In the genomic region with DNA sequence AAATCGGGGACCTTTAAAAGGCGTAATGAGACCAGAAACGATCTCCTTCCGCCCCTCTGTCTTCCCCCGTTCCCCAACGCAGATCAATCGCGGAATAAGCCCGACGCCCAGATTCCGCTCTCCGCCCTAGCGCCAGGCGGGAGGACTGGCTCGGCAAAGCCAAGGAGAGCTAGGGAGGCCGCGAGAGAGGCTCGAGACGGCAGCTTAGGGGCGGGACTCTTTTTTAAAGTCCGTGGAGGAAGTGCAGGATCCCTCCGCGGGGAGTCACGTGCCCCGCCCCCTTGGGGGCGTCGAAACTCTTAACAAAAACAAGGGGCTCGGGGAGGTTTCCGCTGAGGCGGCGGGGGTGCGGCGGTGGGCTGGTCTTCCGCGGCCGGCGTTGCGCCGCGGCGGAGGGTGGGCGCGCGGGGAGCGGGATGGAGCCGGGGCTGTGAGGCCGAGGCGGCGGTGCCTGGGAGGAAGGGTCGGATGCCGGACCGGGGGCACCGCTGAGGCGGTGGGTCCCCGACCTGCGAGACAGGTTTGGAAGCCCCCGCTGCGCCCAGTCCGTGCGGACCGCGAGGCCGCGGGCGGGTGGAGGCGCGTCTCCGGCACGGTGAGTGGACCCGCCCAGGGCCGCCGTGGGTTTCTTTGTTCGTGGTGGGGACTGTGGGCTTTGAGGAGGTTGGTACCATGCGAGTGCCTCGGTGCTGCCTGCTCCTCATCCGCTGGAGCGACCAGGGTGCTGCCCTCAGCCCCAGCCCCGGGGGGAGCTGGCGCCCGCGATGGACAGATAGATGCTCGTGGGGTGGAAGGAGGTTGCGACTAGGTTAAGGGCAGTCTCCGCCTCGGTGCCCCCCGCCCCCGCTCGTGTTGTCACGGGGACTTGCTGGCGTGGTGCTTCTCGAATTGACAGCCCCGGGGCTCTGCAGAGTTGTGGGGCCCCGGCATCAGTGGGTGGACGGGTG, we compare ENCODE assay signal across 8 cellular contexts. TPM values are rescaled to one million over a fixed set of nuclear protein-coding genes. Genes with fewer than 3 reads are reported as not detected.
A peak's percentile ranks its signal among the peaks of the same experiment; 100 is the strongest.
DNase-seq lines count a peak whose midpoint lies in the region; ATAC-seq and TF ChIP-seq lines count a peak whose summit lies in the region.

TSS of gene CCNG2 (plus strand) at position 296 of the 947 bp plus-strand sequence. CDS start 1,326 bp downstream, outside the sequence.

- BruUV-seq in MCF 10A (replicated peaks; lab: Mats Ljungman, UMichigan), result TSS peak; percentile 13

- DNase-seq in NCI-H2029 treated with DMSO at 0.1 percent for 48 hours (lab: John Stamatoyannopoulos, UW), result peak; percentile 92
- DNase-seq in MCF 10A (ENCODE audit: unreplicated experiment), result peak; percentile 45
- peak in 2 of 3 donors; percentile 58 to 94 for DNase-seq in immature natural killer cell
- peak; percentile 65 to 73 for DNase-seq in stimulated activated CD4-positive, alpha-beta T cell treated with anti-CD3 and anti-CD28 coated beads, Interleukin-12 subunit alpha, Interleukin-12 subunit beta, amount 100 ng/mL, for 24 hours (ENCODE audit: low read depth in 2 of 2)
- no peak for DNase-seq in superior temporal gyrus (ENCODE audit: extremely low spot score)

- H3K4me3 Mint-ChIP-seq in MCF 10A (ENCODE audit: unreplicated experiment) (peak within 1 kb of the TSS; percentile 94), immature natural killer cell (peak within 1 kb of the TSS; percentile 91 to 99 (median 97))

- peaks cover 35% of the 10 kb centered on the region for H3K36me3 Mint-ChIP-seq in MCF 10A (ENCODE audit: insufficient read depth, unreplicated experiment)
- H3K36me3 Mint-ChIP-seq in immature natural killer cell, result peaks cover 5 to 6% (median 5%) of the 10 kb centered on the region in 3 donors

- intact Hi-C loops in MCF 10A (cut with micrococcal nuclease), result loop anchor here (2.0 to 5.0 kb wide), 3 partner anchors 60 to 205 kb away; no protein-coding TSS in a partner anchor

- H3K27me3 Mint-ChIP-seq in MCF 10A (ENCODE audit: insufficient read depth, unreplicated experiment) (no peaks in the 10 kb centered on the region), immature natural killer cell (ENCODE audit: low read depth in 3 of 3) (peaks cover 11 to 18% (median 16%) of the 10 kb centered on the region in 3 donors)

- CTCF ChIA-PET in MCF 10A (lab: Yijun Ruan, JAX), result interaction anchor here (0.6 to 5.1 kb wide), 4 partner anchors 46 to 108 kb away, joined by 3 to 40 read pairs (median 6); no protein-coding TSS in a partner anchor

- peak; percentile 24 for ATAC-seq in GM18505 (IDR thresholded peaks at IDR 0.05; ENCODE audit: unreplicated experiment)
- ATAC-seq in HG02885 (IDR thresholded peaks at IDR 0.05; ENCODE audit: poor library complexity, unreplicated experiment), result peak; percentile 19

- H3K9me3 Mint-ChIP-seq in MCF 10A (ENCODE audit: unreplicated experiment), result no peaks in the 10 kb centered on the region
- H3K9me3 Mint-ChIP-seq in immature natural killer cell, result no peaks in the 10 kb centered on the region

- H3K4me1 Mint-ChIP-seq in MCF 10A (ENCODE audit: insufficient read depth, unreplicated experiment) (peaks cover 16% of the 10 kb centered on the region), immature natural killer cell (peaks cover 17 to 37% of the 10 kb centered on the region in 2 donors)

- peak within 1 kb of the TSS; percentile 98 for H3K27ac Mint-ChIP-seq in MCF 10A (ENCODE audit: low read depth, unreplicated experiment)
- peak within 1 kb of the TSS; percentile 91 to 97 (median 94) for H3K27ac Mint-ChIP-seq in immature natural killer cell

- POLR2A ChIA-PET in MCF 10A (lab: Yijun Ruan, JAX), result interaction anchor here (0.6 to 15.7 kb wide), 29 partner anchors 8 to 1643 kb away, joined by 3 to 248 read pairs (median 5); partner anchors contain the start of genes CCNI, RCHY1, SHROOM3 and THAP6

- TF ChIP-seq POLR2A in GM18505 (IDR thresholded peaks at IDR 0.05; ENCODE audit: borderline replicate concordance, extremely low read depth, insufficient read depth, insufficient read length), result peak; percentile 77

- peak within 1 kb of the TSS; percentile 96 for H3K27ac ChIP-seq in VCaP

- TF ChIP-seq CTCF in VCaP (conservative IDR thresholded peaks at IDR 0.05), result no peak
- no peak for TF ChIP-seq CTCF in MCF 10A (IDR thresholded peaks at IDR 0.05; ENCODE audit: unreplicated experiment)

RNA-seq across cellular contexts. Expression of gene CCNG2, which starts in this region (rescaled TPM):
- 23.5 and 28.5 TPM in 2 replicates for total RNA-seq in MCF 10A (2022)
- polyA plus RNA-seq in immature natural killer cell, result 10 to 100 TPM; 10.4 to 14.8 (median 14.2) TPM
